ENCODE assay signal across 1 cellular context in genomic region chr17:35141681-35142466, GRCh38.
TF ChIP-seq lines count a peak whose summit lies in the region.

NLE1 (minus strand) TSS chr17:35142303; CDS start chr17:35142275, 28 bp downstream.

TF ChIP-seq in HEK293, 187 proteins besides CTCF, POLR2A, EP300 and RAD21 (continued from another document):
- TF ChIP-seq INSM2 (tag by site-specific recombination; IDR thresholded peaks at IDR 0.05) (peak; percentile 70), ZNF121 (tag by site-specific recombination; IDR thresholded peaks at IDR 0.05) (no peak), ZNF302 (tag by site-specific recombination; IDR thresholded peaks at IDR 0.05; ENCODE audit: low read depth) (no peak), YY1 (tag by site-specific recombination; IDR thresholded peaks at IDR 0.05) (peak; percentile 92), ZNF600 (tag by site-specific recombination; IDR thresholded peaks at IDR 0.05) (no peak), SP7 (tag by site-specific recombination; IDR thresholded peaks at IDR 0.05) (peak; percentile 82; the same call in 1 of the 2 replicates), ZNF777 (tag by site-specific recombination; IDR thresholded peaks at IDR 0.05; ENCODE audit: borderline replicate concordance) (peak; percentile 90), GLIS2 (tag by site-specific recombination; IDR thresholded peaks at IDR 0.05) (peak; percentile 61), HOXA7 (CRISPR knock-in tag; IDR thresholded peaks at IDR 0.05; ENCODE audit: borderline replicate concordance) (no peak), MYNN (tag by site-specific recombination; IDR thresholded peaks at IDR 0.05; ENCODE audit: borderline replicate concordance) (no peak), ZFP37 (tag by site-specific recombination; IDR thresholded peaks at IDR 0.05) (peak; percentile 94)
